Comparison of ENCODE assay signal across 19 cellular contexts in the genomic region with DNA sequence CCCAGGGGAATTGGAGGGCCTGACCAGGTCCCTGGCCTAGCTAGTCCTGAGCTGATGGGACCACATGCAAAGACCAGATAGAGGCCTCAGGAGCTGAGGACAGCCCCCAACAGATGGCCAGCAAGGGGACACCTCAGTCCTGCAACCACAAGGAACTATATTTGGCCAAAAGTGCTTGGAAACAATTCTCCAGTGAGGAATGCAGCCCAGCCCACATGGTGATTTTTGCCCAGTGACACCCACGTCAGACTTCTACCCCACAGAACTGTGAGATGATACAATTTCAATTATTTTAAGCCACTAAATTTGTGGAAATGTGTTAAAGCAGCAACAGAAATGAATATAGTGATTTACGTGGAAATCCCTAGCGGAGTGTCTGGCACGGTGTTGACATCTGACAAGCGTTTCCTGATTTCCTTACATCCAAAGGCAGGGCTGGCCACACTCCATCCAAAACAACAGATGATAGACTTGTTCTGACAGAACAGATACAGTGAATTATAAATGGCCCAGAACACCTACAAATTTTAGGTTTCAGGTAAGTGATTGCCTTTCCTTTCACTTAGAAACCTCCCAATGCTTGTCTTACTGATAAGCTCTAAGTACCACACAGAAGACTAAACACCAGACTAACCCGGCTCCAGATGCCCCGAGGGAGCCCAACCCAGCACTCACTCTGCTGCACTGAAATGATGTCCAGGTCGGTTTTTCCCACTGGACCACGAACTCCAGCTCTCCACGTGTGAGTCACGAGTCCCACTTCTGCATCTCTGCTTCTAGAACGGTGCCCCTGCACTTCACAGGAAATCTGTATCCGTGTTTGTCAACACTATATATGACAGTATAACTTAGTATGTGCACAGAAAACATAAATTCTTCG. TPM values are rescaled to one million over a fixed set of nuclear protein-coding genes. Genes with fewer than 3 reads are reported as not detected.
A peak's percentile ranks its signal among the peaks of the same experiment; 100 is the strongest.
DNase-seq lines count a peak whose midpoint lies in the region; ATAC-seq and TF ChIP-seq lines count a peak whose summit lies in the region.
"Had no signal": no experiment of that assay in that cellular context is flagged by ENCODE, and none has a peak within 500 bp of the region (broad histone marks: within the 10 kb centered on the region; RNA-seq: fewer than 3 reads in every experiment).

No MANE protein-coding gene starts in this region.

- TF ChIP-seq CTCF in RWPE1 (conservative IDR thresholded peaks at IDR 0.05; ENCODE audit: low read depth) (no peak), esophagus squamous epithelium (IDR thresholded peaks at IDR 0.05) (no peak), osteoblast (IDR thresholded peaks at IDR 0.05; ENCODE audit: extremely low read depth, low read depth, low read length) (no peak)

- peak overlapping the region in 5 of 10 donors; percentile 6 to 59 (median 49) for H3K4me3 Mint-ChIP-seq in naive thymus-derived CD4-positive, alpha-beta T cell
- H3K4me3 Mint-ChIP-seq: activated CD8-positive, alpha-beta memory T cell treated with anti-CD3 and anti-CD28 coated beads, Interleukin-2, amount 10 ng/mL, durations not matched to agents 7 days and 5 days had no signal

- H3K9me3 ChIP-seq in esophagus squamous epithelium: no peaks in the 10 kb centered on the region
- H3K9me3 ChIP-seq in osteoblast (ENCODE audit: low read depth, low read length): no peaks in the 10 kb centered on the region
- H3K9me3 ChIP-seq in naive thymus-derived CD4-positive, alpha-beta T cell (ENCODE audit: control insufficient read depth in 2 of 3, low read length in 3 of 3): no peaks in the 10 kb centered on the region
- H3K9me3 ChIP-seq: thoracic aorta had no signal

- H3K4me2 ChIP-seq in osteoblast (ENCODE audit: insufficient read depth, low read length): peak overlapping the region; percentile 40

- H3K27ac ChIP-seq in RWPE1: peak overlapping the region; percentile 61
- peak overlapping the region; percentile 6 to 58 (median 32) for H3K27ac ChIP-seq in esophagus squamous epithelium
- peak overlapping the region; percentile 63 for H3K27ac ChIP-seq in osteoblast (ENCODE audit: low read depth, low read length)
- H3K27ac ChIP-seq in naive thymus-derived CD4-positive, alpha-beta T cell (ENCODE audit: low read depth, low read length): no peak overlapping the region
- H3K27ac ChIP-seq: foreskin keratinocyte, thoracic aorta had no signal

- DNase-seq in ELR (ENCODE audit: low read depth): peak; percentile 39
- DNase-seq in RWPE1 (ENCODE audit: low spot score): no peak
- no peak for DNase-seq in esophagus squamous epithelium (lab: John Stamatoyannopoulos, UW)
- DNase-seq in osteoblast (ENCODE audit: insufficient read length, low spot score, missing footprints): peak; percentile 80
- DNase-seq in activated naive CD4-positive, alpha-beta T cell (lab: John Stamatoyannopoulos, UW): no peak
- DNase-seq in effector CD8-positive, alpha-beta T cell (lab: John Stamatoyannopoulos, UW): no peak
- DNase-seq in naive thymus-derived CD4-positive, alpha-beta T cell: no peak
- DNase-seq: activated CD4-positive, alpha-beta T cell treated with anti-CD3 and anti-CD28 coated beads for 4 hours; activated CD8-positive, alpha-beta memory T cell treated with anti-CD3 and anti-CD28 coated beads, Interleukin-2, amount 10 ng/mL, durations not matched to agents 7 days and 5 days; activated gamma-delta T cell; AML-193; amniotic stem cell; foreskin keratinocyte; NCI-H1092; NCI-H2081 treated with DMSO at 0.1 percent for 48 hours; NCI-H510A; nucleus accumbens had no signal

- H3K36me3 ChIP-seq in esophagus squamous epithelium: no peaks in the 10 kb centered on the region
- H3K36me3 ChIP-seq in osteoblast (ENCODE audit: insufficient read depth, low read length): peaks cover 37% of the 10 kb centered on the region
- H3K36me3 ChIP-seq in naive thymus-derived CD4-positive, alpha-beta T cell (ENCODE audit: control insufficient read depth in 2 of 3, insufficient read depth in 3 of 3, low read length in 3 of 3): no peaks in the 10 kb centered on the region
- H3K36me3 ChIP-seq: thoracic aorta had no signal

- no peak for TF ChIP-seq POLR2A in esophagus squamous epithelium (IDR thresholded peaks at IDR 0.05)

- H3K27ac Mint-ChIP-seq in naive thymus-derived CD4-positive, alpha-beta T cell: peak overlapping the region in 2 of 9 donors; percentile 23 to 45
- H3K27ac Mint-ChIP-seq: activated CD8-positive, alpha-beta memory T cell treated with anti-CD3 and anti-CD28 coated beads, Interleukin-2, amount 10 ng/mL, durations not matched to agents 7 days and 5 days had no signal

- H3K4me1 ChIP-seq in esophagus squamous epithelium (peaks cover 8 to 84% (median 27%) of the 10 kb centered on the region in 3 donors), osteoblast (ENCODE audit: insufficient read depth, low read length) (peaks cover 65% of the 10 kb centered on the region)
- H3K4me1 ChIP-seq in naive thymus-derived CD4-positive, alpha-beta T cell (ENCODE audit: control insufficient read depth in 2 of 2, insufficient read depth in 2 of 2, low read length in 2 of 2): peaks cover 12 to 13% of the 10 kb centered on the region in 2 donors

- POLR2A ChIA-PET in RWPE1 (lab: Yijun Ruan, JAX; ENCODE audit: low non-redundant PET): no interaction called here
- POLR2A ChIA-PET in naive thymus-derived CD4-positive, alpha-beta T cell (lab: Charles Lee): interaction anchor here (0.7 kb wide), 1 partner anchor 916 kb away, joined by 3 read pairs; no protein-coding TSS in a partner anchor

- peaks cover 0 to 7% (median 0%) of the 10 kb centered on the region in 5 donors for H3K36me3 Mint-ChIP-seq in naive thymus-derived CD4-positive, alpha-beta T cell

- no peak overlapping the region for H3K4me3 ChIP-seq in esophagus squamous epithelium
- peak overlapping the region; percentile 20 for H3K4me3 ChIP-seq in osteoblast (ENCODE audit: insufficient read depth, low read length)
- H3K4me3 ChIP-seq in naive thymus-derived CD4-positive, alpha-beta T cell (ENCODE audit: low read length): no peak overlapping the region
- H3K4me3 ChIP-seq: K562, thoracic aorta had no signal

- peaks cover 63% of the 10 kb centered on the region for H4K20me1 ChIP-seq in osteoblast (ENCODE audit: insufficient read depth, low read length)

- no peak overlapping the region for H2AFZ ChIP-seq in osteoblast (ENCODE audit: low read length)

- intact Hi-C loops in esophagus squamous epithelium (cut with DNase I): no loop called here
- intact Hi-C loops in naive thymus-derived CD4-positive, alpha-beta T cell (cut with micrococcal nuclease): no loop called here

- H3K27me3 ChIP-seq in esophagus squamous epithelium: peaks cover 0 to 7% (median 0%) of the 10 kb centered on the region in 4 donors
- no peaks in the 10 kb centered on the region for H3K27me3 ChIP-seq in osteoblast (ENCODE audit: insufficient read depth, low read length)
- H3K27me3 ChIP-seq in naive thymus-derived CD4-positive, alpha-beta T cell (ENCODE audit: control insufficient read depth in 2 of 2, insufficient read depth in 2 of 2, low read length in 2 of 2): no peaks in the 10 kb centered on the region
- H3K27me3 ChIP-seq: foreskin keratinocyte had no signal

- peaks cover 0 to 30% (median 0%) of the 10 kb centered on the region in 5 donors for H3K27me3 Mint-ChIP-seq in naive thymus-derived CD4-positive, alpha-beta T cell

- H3K79me2 ChIP-seq in osteoblast (ENCODE audit: insufficient read depth, low read length): peaks cover 99% of the 10 kb centered on the region

- no peaks in the 10 kb centered on the region for H3K9me3 Mint-ChIP-seq in naive thymus-derived CD4-positive, alpha-beta T cell

- 32 to 43% methylated on average over 14 of the region's 14 CpGs for WGBS in esophagus squamous epithelium, 2 donors

- no peak for ATAC-seq in naive thymus-derived CD4-positive, alpha-beta T cell
- ATAC-seq: activated CD8-positive, alpha-beta memory T cell treated with anti-CD3 and anti-CD28 coated beads, Interleukin-2, amount 10 ng/mL, durations not matched to agents 7 days and 5 days; foreskin keratinocyte; K562 had no signal

- CTCF ChIA-PET in RWPE1 (lab: Yijun Ruan, JAX): no interaction called here
- CTCF ChIA-PET in naive thymus-derived CD4-positive, alpha-beta T cell (lab: Charles Lee): no interaction called here

- H3K4me1 Mint-ChIP-seq in naive thymus-derived CD4-positive, alpha-beta T cell: peaks cover 18 to 71% (median 63%) of the 10 kb centered on the region in 7 donors

RNA-seq across cellular contexts. Expression of a gene that starts 5.8 kb away (rescaled TPM):
- 10 to 100 TPM in 2 of 4 donors, 1 to 10 TPM in 2; 4.4 to 16.6 (median 10.7) TPM for total RNA-seq in esophagus squamous epithelium
- 101 and 106 TPM in 2 replicates for total RNA-seq in osteoblast
- total RNA-seq in naive thymus-derived CD4-positive, alpha-beta T cell: 10 to 100 TPM in 3 of 5 experiments, 1 to 10 TPM in 2; 8.6 to 27.2 (median 13.3) TPM
- polyA plus RNA-seq in naive thymus-derived CD4-positive, alpha-beta T cell: 1 to 10 TPM; 2.2 to 7.4 TPM

Comparison
In these comparisons a context has a peak if more than half of its experiments do, and no peak if none do; other contexts are left out.
1. DNase-seq: peak in ELR (single experiment) and osteoblast (single experiment); none in RWPE1 (single experiment), esophagus squamous epithelium (single experiment), activated naive CD4-positive, alpha-beta T cell (0 of 4), effector CD8-positive, alpha-beta T cell (single experiment) and naive thymus-derived CD4-positive, alpha-beta T cell (0 of 9).